In genomic region chr6:21592953-21593352, GRCh38 we compare ENCODE assay signal across 8 cellular contexts. TPM values are rescaled to one million over a fixed set of nuclear protein-coding genes. Genes with fewer than 3 reads are reported as not detected.
DNase-seq lines count a peak whose midpoint lies in the region; ATAC-seq and TF ChIP-seq lines count a peak whose summit lies in the region.

No MANE protein-coding gene starts in this region.

- peak; percentile 50 for DNase-seq in DMS 273 (lab: John Stamatoyannopoulos, UW; ENCODE audit: unreplicated experiment)
- DNase-seq in DMS 273 treated with DMSO at 0.1 percent for 48 hours (lab: John Stamatoyannopoulos, UW) = no peak
- no peak for DNase-seq in OCI-LY7 (ENCODE audit: low spot score)
- no peak for DNase-seq in foreskin fibroblast
- no peak for DNase-seq in spleen

- peak overlapping the region; percentile 71 for H3K4me2 ChIP-seq in OCI-LY7 (ENCODE audit: low read length)

- H3K4me1 ChIP-seq in OCI-LY7 (ENCODE audit: insufficient read depth, low read length, poor library complexity, severe bottlenecking) = peaks cover 27% of the 10 kb centered on the region
- H3K4me1 ChIP-seq in spleen = peaks cover 4 to 64% (median 45%) of the 10 kb centered on the region in 6 donors

- peak overlapping the region; percentile 94 for H3K4me3 ChIP-seq in OCI-LY7 (ENCODE audit: low read depth, low read length, poor library complexity, severe bottlenecking)
- peak overlapping the region; percentile 86 to 89 for H3K4me3 ChIP-seq in foreskin fibroblast (ENCODE audit: low read depth in 1 of 2, low read length in 2 of 2)
- peak overlapping the region in 6 of 8 donors; percentile 63 to 87 (median 68) for H3K4me3 ChIP-seq in spleen

- H3K36me3 ChIP-seq in OCI-LY7 (ENCODE audit: insufficient read depth, low read length) (peaks cover 28% of the 10 kb centered on the region), spleen (no peaks in the 10 kb centered on the region)

- CTCF ChIA-PET in OCI-LY7 (lab: Charles Lee; ENCODE audit: unreplicated experiment) = interaction anchor here (1.3 kb wide), 1 partner anchor 21 kb away, joined by 3 read pairs; no protein-coding TSS in a partner anchor

- TF ChIP-seq CTCF in OCI-LY7 (conservative IDR thresholded peaks at IDR 0.05; ENCODE audit: low read length) (no peak), foreskin fibroblast (IDR thresholded peaks at IDR 0.05; ENCODE audit: low read depth, low read length) (no peak), spleen (IDR thresholded peaks at IDR 0.05 in 8 of 11, conservative IDR thresholded peaks at IDR 0.05 in 3 of 11) (no peak)

- H3K27me3 ChIP-seq in spleen (replicated peaks in 1 of 7) = peaks cover 0 to 60% (median 7%) of the 10 kb centered on the region in 7 donors

- POLR2A ChIA-PET in OCI-LY7 (lab: Charles Lee) = interaction anchor here (0.5 to 3.3 kb wide), 25 partner anchors 9 to 1060 kb away, joined by 3 to 41 read pairs (median 4); partner anchors contain the start of gene CDKAL1

- peaks cover 4% of the 10 kb centered on the region; the same call in 1 of the 2 replicates for H4K20me1 ChIP-seq in OCI-LY7 (ENCODE audit: insufficient read depth, low read length)

- no peak overlapping the region for H3K27ac ChIP-seq in OCI-LY7 (ENCODE audit: low read depth, low read length, poor library complexity, severe bottlenecking)
- peak overlapping the region in 4 of 8 donors; percentile 86 to 88 (median 86) for H3K27ac ChIP-seq in spleen

- WGBS in spleen, 5 donors = 4 to 12% (median 6%) methylated on average over 1 of the region's 1 CpG

- peaks cover 42% of the 10 kb centered on the region for H3K79me2 ChIP-seq in OCI-LY7 (ENCODE audit: insufficient read depth, low read depth, low read length)

- ATAC-seq in GM18505 (IDR thresholded peaks at IDR 0.05; ENCODE audit: unreplicated experiment) (no peak), HG03469 (IDR thresholded peaks at IDR 0.05; ENCODE audit: unreplicated experiment) (no peak), GM21515 (IDR thresholded peaks at IDR 0.05; ENCODE audit: unreplicated experiment) (no peak)

- no TSS peak for BruUV-seq in OCI-LY7 (replicated peaks; lab: Mats Ljungman, UMichigan)

- no peaks in the 10 kb centered on the region for H3K9me3 ChIP-seq in OCI-LY7 (ENCODE audit: low read length)
- H3K9me3 ChIP-seq in spleen = no peaks in the 10 kb centered on the region

- no peaks in the 10 kb centered on the region for H3K9me2 ChIP-seq in OCI-LY7 (ENCODE audit: insufficient read depth, low read length)

- peak overlapping the region; percentile 53; the same call in 1 of the 2 replicates for H2AFZ ChIP-seq in OCI-LY7 (ENCODE audit: low read length)

- TF ChIP-seq POLR2A in spleen (IDR thresholded peaks at IDR 0.05) = no peak
- TF ChIP-seq POLR2A in GM18505 (IDR thresholded peaks at IDR 0.05; ENCODE audit: borderline replicate concordance, extremely low read depth, insufficient read depth, insufficient read length) = no peak

- intact Hi-C loops in OCI-LY7 (cut with micrococcal nuclease; ENCODE audit: unreplicated experiment) (loop anchor here (5.0 kb wide), 1 partner anchor 1191 kb away; the partner anchor contains the start of gene E2F3), spleen (cut with DNase I; ENCODE audit: low total_unique reads) (no loop called here)

RNA-seq across cellular contexts. Expression of gene SOX4, which starts 0.6 kb away (rescaled TPM):
- 55.2 and 55.3 TPM in 2 replicates for total RNA-seq in OCI-LY7 (2014; rRNA removed; shearing (Covaris generic))
- total RNA-seq in OCI-LY7 (2022) = 58.1 and 78.1 TPM in 2 replicates
- 10 to 100 TPM in 1 of 7 donors, 1 to 10 TPM in 6; 4.9 to 11.1 (median 8.7) TPM for total RNA-seq in spleen
- 1 to 10 TPM; 5.1 to 6.2 (median 5.7) TPM for polyA plus RNA-seq in spleen

Comparison
In these comparisons a context has a peak if more than half of its experiments do, and no peak if none do; other contexts are left out.
1. RNA of gene SOX4, which starts 0.6 kb away (total RNA-seq): 55.2 to 78.1 TPM in OCI-LY7; 4.9 to 11.1 TPM in spleen; every median in the first group is over 4 times any median in the second.
2. Peak in every context shown above with its lines, with median percentiles within 50 percentile points of each other: H3K4me3 ChIP-seq.